Comparison of ENCODE assay signal across 8 cellular contexts in genomic region chr11:76626921-76627391, GRCh38. TPM values are rescaled to one million over a fixed set of nuclear protein-coding genes. Genes with fewer than 3 reads are reported as not detected.
DNase-seq lines count a peak whose midpoint lies in the region; ATAC-seq and TF ChIP-seq lines count a peak whose summit lies in the region.

No MANE protein-coding gene starts in this region.

- peak overlapping the region; percentile 88 for H3K4me2 ChIP-seq in BLaER1
- H3K4me2 ChIP-seq in mesenchymal stem cell (ENCODE audit: low read length, poor library complexity, severe bottlenecking) = no peak overlapping the region
- H3K4me2 ChIP-seq in neuronal stem cell (ENCODE audit: insufficient read depth, low read length, poor library complexity, severe bottlenecking) = no peak overlapping the region

- peaks cover 43% of the 10 kb centered on the region for H3K4me1 Mint-ChIP-seq in T-helper 2 cell treated with Interferon-gamma antibody and Interleukin-4, amounts not matched to agents 5 μg/mL and 100 μg/mL, for 36 hours (ENCODE audit: low read depth)

- peaks cover 16% of the 10 kb centered on the region for H3K9me3 Mint-ChIP-seq in T-helper 2 cell treated with Interferon-gamma antibody and Interleukin-4, amounts not matched to agents 5 μg/mL and 100 μg/mL, for 36 hours

- H2BK15ac ChIP-seq in mesenchymal stem cell (ENCODE audit: low read depth, poor library complexity, severe bottlenecking) (no peak overlapping the region), neuronal stem cell (ENCODE audit: low read length) (no peak overlapping the region)

- peak overlapping the region; percentile 28 for H3K27ac Mint-ChIP-seq in T-helper 2 cell treated with Interferon-gamma antibody and Interleukin-4, amounts not matched to agents 5 μg/mL and 100 μg/mL, for 36 hours

- H3K4me3 ChIP-seq in BLaER1 (no peak overlapping the region), mesenchymal stem cell (ENCODE audit: insufficient read depth in 1 of 2, low read depth in 1 of 2, low read length in 2 of 2) (no peak overlapping the region), neuronal stem cell (ENCODE audit: low read length in 2 of 2) (no peak overlapping the region), spleen (no peak overlapping the region)

- intact Hi-C loops in spleen (cut with DNase I; ENCODE audit: low total_unique reads) = no loop called here

- H2BK120ac ChIP-seq in mesenchymal stem cell (ENCODE audit: low read depth, low read length) (no peak overlapping the region), neuronal stem cell (ENCODE audit: low read depth, low read length) (no peak overlapping the region)

- peak; percentile 86 for DNase-seq in T-helper 2 cell treated with Interferon-gamma antibody and Interleukin-4, amounts not matched to agents 5 μg/mL and 100 μg/mL, for 36 hours (ENCODE audit: low spot score)
- DNase-seq in mesenchymal stem cell (peak; percentile 19), neuronal stem cell (ENCODE audit: low spot score) (no peak), spleen (no peak), NCI-H2171 treated with DMSO at 0.1 percent for 48 hours (lab: John Stamatoyannopoulos, UW) (no peak)

- H3K23ac ChIP-seq in mesenchymal stem cell (ENCODE audit: low read length in 2 of 2) = no peak overlapping the region
- no peak overlapping the region for H3K23ac ChIP-seq in neuronal stem cell (ENCODE audit: low read depth, low read length, poor library complexity)

- H3K9me3 ChIP-seq in BLaER1 (peaks cover 10% of the 10 kb centered on the region), mesenchymal stem cell (ENCODE audit: control insufficient read depth, low read length) (peaks cover 11% of the 10 kb centered on the region), neuronal stem cell (replicated peaks in 1 of 2; ENCODE audit: control insufficient read depth in 2 of 2, insufficient read depth in 1 of 2, low read depth in 1 of 2, low read length in 2 of 2) (no peaks in the 10 kb centered on the region), spleen (peaks cover 0 to 13% (median 10%) of the 10 kb centered on the region in 8 donors)

- 72% methylated on average over 6 of the region's 6 CpGs for WGBS in mesenchymal stem cell
- no CpG with 5 or more reads among the region's 6 CpGs for WGBS in neuronal stem cell (ENCODE audit: extremely low coverage in 2 of 2, insufficient read length in 2 of 2, insufficient replicate concordance in 1 of 2), 2 donors
- 23 to 36% (median 30%) methylated on average over 6 of the region's 6 CpGs for WGBS in spleen, 5 donors

- H2AFZ ChIP-seq in mesenchymal stem cell (ENCODE audit: low read depth, low read length) (no peak overlapping the region), neuronal stem cell (ENCODE audit: low read length) (no peak overlapping the region)

- H3K79me1 ChIP-seq in mesenchymal stem cell (replicated peaks; ENCODE audit: low read length, poor library complexity, severe bottlenecking) (no peaks in the 10 kb centered on the region), neuronal stem cell (ENCODE audit: low read depth, low read length) (no peaks in the 10 kb centered on the region)

- H4K91ac ChIP-seq in mesenchymal stem cell (ENCODE audit: low read length) (no peak overlapping the region), neuronal stem cell (ENCODE audit: low read depth, low read length, poor library complexity) (no peak overlapping the region)

- H3K27ac ChIP-seq in BLaER1 (peak overlapping the region; percentile 49; the same call in 1 of the 2 replicates), mesenchymal stem cell (ENCODE audit: low read length, poor library complexity, severe bottlenecking) (no peak overlapping the region), neuronal stem cell (replicated peaks; ENCODE audit: low read length) (no peak overlapping the region), spleen (no peak overlapping the region)

- H4K8ac ChIP-seq in mesenchymal stem cell (ENCODE audit: low read length) = no peak overlapping the region
- H4K8ac ChIP-seq in neuronal stem cell (ENCODE audit: low read depth, low read length) = no peak overlapping the region

- H3K27me3 ChIP-seq in BLaER1 (no peaks in the 10 kb centered on the region), mesenchymal stem cell (ENCODE audit: control insufficient read depth in 1 of 2, insufficient read depth in 1 of 2, low read length in 2 of 2) (no peaks in the 10 kb centered on the region), neuronal stem cell (ENCODE audit: control insufficient read depth in 3 of 3, insufficient read depth in 3 of 3, low read depth in 1 of 3, low read length in 3 of 3) (no peaks in the 10 kb centered on the region), spleen (replicated peaks in 1 of 7) (peaks cover 0 to 20% (median 0%) of the 10 kb centered on the region in 7 donors)

- H3K36me3 Mint-ChIP-seq in T-helper 2 cell treated with Interferon-gamma antibody and Interleukin-4, amounts not matched to agents 5 μg/mL and 100 μg/mL, for 36 hours (ENCODE audit: low read depth) = peaks cover 6% of the 10 kb centered on the region

- H3K4ac ChIP-seq in mesenchymal stem cell (ENCODE audit: low read depth in 1 of 2, low read length in 2 of 2) (no peak overlapping the region), neuronal stem cell (ENCODE audit: low read length) (no peak overlapping the region)

- no peak overlapping the region for H3K14ac ChIP-seq in mesenchymal stem cell (ENCODE audit: low read length in 2 of 2)
- H3K14ac ChIP-seq in neuronal stem cell (ENCODE audit: low read length) = no peak overlapping the region

- no peak overlapping the region for H2BK5ac ChIP-seq in mesenchymal stem cell (ENCODE audit: low read depth, low read length, poor library complexity, severe bottlenecking)
- no peak overlapping the region for H2BK5ac ChIP-seq in neuronal stem cell (ENCODE audit: low read length)

- H3K4me3 Mint-ChIP-seq in T-helper 2 cell treated with Interferon-gamma antibody and Interleukin-4, amounts not matched to agents 5 μg/mL and 100 μg/mL, for 36 hours = peak overlapping the region; percentile 37

- H3K4me1 ChIP-seq in BLaER1 (peaks cover 77% of the 10 kb centered on the region), mesenchymal stem cell (ENCODE audit: control insufficient read depth, insufficient read depth, low read depth, low read length) (peaks cover 3% of the 10 kb centered on the region), neuronal stem cell (ENCODE audit: control insufficient read depth in 2 of 2, insufficient read depth in 1 of 2, low read depth in 1 of 2, low read length in 2 of 2) (peaks cover 0 to 4% of the 10 kb centered on the region in 2 donors), spleen (peaks cover 30 to 58% (median 50%) of the 10 kb centered on the region in 6 donors)

- H3K36me3 ChIP-seq in BLaER1 = no peaks in the 10 kb centered on the region
- no peaks in the 10 kb centered on the region for H3K36me3 ChIP-seq in mesenchymal stem cell (ENCODE audit: control insufficient read depth in 1 of 2, insufficient read depth in 2 of 2, low read depth in 1 of 2, low read length in 2 of 2)
- no peaks in the 10 kb centered on the region for H3K36me3 ChIP-seq in neuronal stem cell (replicated peaks in 1 of 2; ENCODE audit: control insufficient read depth in 2 of 2, insufficient read depth in 2 of 2, low read length in 2 of 2)
- H3K36me3 ChIP-seq in spleen = no peaks in the 10 kb centered on the region

- H3K18ac ChIP-seq in mesenchymal stem cell (ENCODE audit: low read depth in 1 of 2, low read length in 2 of 2) (no peak overlapping the region), neuronal stem cell (ENCODE audit: low read length) (no peak overlapping the region)

- ATAC-seq in GM19043 (IDR thresholded peaks at IDR 0.05; ENCODE audit: low read depth, unreplicated experiment) = peak; percentile 80
- peak; percentile 61 for ATAC-seq in HG03139 (IDR thresholded peaks at IDR 0.05; ENCODE audit: unreplicated experiment)

- H3K9ac ChIP-seq in BLaER1 (no peak overlapping the region), mesenchymal stem cell (ENCODE audit: low read length) (no peak overlapping the region), neuronal stem cell (ENCODE audit: low read depth, low read length, poor library complexity) (no peak overlapping the region)

- TF ChIP-seq CTCF in spleen (IDR thresholded peaks at IDR 0.05 in 8 of 11, conservative IDR thresholded peaks at IDR 0.05 in 3 of 11) = no peak

- no peaks in the 10 kb centered on the region for H3K27me3 Mint-ChIP-seq in T-helper 2 cell treated with Interferon-gamma antibody and Interleukin-4, amounts not matched to agents 5 μg/mL and 100 μg/mL, for 36 hours (ENCODE audit: low read depth)

- no peak for TF ChIP-seq POLR2A in spleen (IDR thresholded peaks at IDR 0.05)

- H2BK12ac ChIP-seq in mesenchymal stem cell (ENCODE audit: low read length in 2 of 2) = no peak overlapping the region
- no peak overlapping the region for H2BK12ac ChIP-seq in neuronal stem cell (ENCODE audit: low read length)

- H2AK5ac ChIP-seq in mesenchymal stem cell (ENCODE audit: low read length, severe bottlenecking) (no peak overlapping the region), neuronal stem cell (ENCODE audit: low read depth, low read length) (no peak overlapping the region)

- H4K20me1 ChIP-seq in BLaER1 = no peaks in the 10 kb centered on the region

RNA-seq across cellular contexts. Expression of gene LRRC32, which starts 43.6 kb away (rescaled TPM):
- 35.9 TPM for polyA plus RNA-seq in mesenchymal stem cell (2013, experiment 1 of 2)
- 36.0 TPM for polyA plus RNA-seq in mesenchymal stem cell (2013, experiment 2 of 2)
- 0.91 TPM for polyA plus RNA-seq in neuronal stem cell (2013, experiment 1 of 2)
- 1.1 TPM for polyA plus RNA-seq in neuronal stem cell (2013, experiment 2 of 2)
- total RNA-seq in spleen = 100 to 1,000 TPM in 3 of 7 donors, 10 to 100 TPM in 4; 44.1 to 214 (median 90.3) TPM
- polyA plus RNA-seq in spleen = 10 to 100 TPM; 25.9 to 29.5 (median 29.4) TPM

Comparison
In these comparisons a context has a peak if more than half of its experiments do, and no peak if none do; other contexts are left out.
1. DNase-seq: peak in T-helper 2 cell treated with Interferon-gamma antibody and Interleukin-4, amounts not matched to agents 5 μg/mL and 100 μg/mL, for 36 hours (single experiment) and mesenchymal stem cell (single experiment); none in neuronal stem cell (single experiment), spleen (single experiment) and NCI-H2171 treated with DMSO at 0.1 percent for 48 hours (single experiment).